In the genomic region with DNA sequence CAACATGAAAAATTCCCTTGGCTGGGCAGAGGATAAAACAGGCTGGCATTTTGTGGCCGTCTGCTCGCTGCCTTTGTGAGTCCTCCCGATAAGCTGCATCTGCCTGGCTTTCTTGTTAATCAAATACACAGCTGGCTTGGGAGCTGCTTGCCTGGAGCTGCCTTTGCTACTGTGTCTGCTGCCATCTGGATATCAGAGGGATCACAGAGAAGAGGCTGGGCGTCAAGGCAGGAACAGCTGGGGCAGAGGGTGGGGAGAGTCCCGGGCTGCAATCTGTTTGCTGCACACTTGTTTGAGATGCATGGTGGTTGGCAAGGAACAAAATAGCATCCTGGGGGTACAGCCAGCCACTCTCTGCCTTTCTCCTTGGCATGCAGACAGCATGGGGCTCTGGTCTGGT, we compare ENCODE assay signal across 1 cellular context.
TF ChIP-seq lines count a peak whose summit lies in the region.

No MANE protein-coding gene starts in this region.

TF ChIP-seq in HepG2, 621 proteins besides CTCF, POLR2A, EP300 and RAD21:
- TF ChIP-seq ZBTB3 (CRISPR knock-in tag; IDR thresholded peaks at IDR 0.05; ENCODE audit: borderline replicate concordance, low read depth) (no peak), TAF1 (CRISPR knock-in tag; IDR thresholded peaks at IDR 0.05) (no peak), FOXP1 (IDR thresholded peaks at IDR 0.05) (no peak), FOXP1 (CRISPR knock-in tag; IDR thresholded peaks at IDR 0.05) (no peak), ZNF160 (CRISPR knock-in tag; IDR thresholded peaks at IDR 0.05) (no peak), ZNF10 (CRISPR knock-in tag; IDR thresholded peaks at IDR 0.05; ENCODE audit: borderline replicate concordance, low read depth) (no peak), MXI1 (IDR thresholded peaks at IDR 0.05; ENCODE audit: borderline replicate concordance, low read depth, low read length) (no peak), SCMH1 (CRISPR knock-in tag; IDR thresholded peaks at IDR 0.05; ENCODE audit: borderline replicate concordance) (no peak), ZSCAN9 (CRISPR knock-in tag; IDR thresholded peaks at IDR 0.05; ENCODE audit: borderline replicate concordance) (no peak), POLR2AphosphoS2 (IDR thresholded peaks at IDR 0.05; ENCODE audit: low read depth, low read length) (no peak), CBX2 (IDR thresholded peaks at IDR 0.05; ENCODE audit: low read depth, low read length) (no peak), CBX2 (CRISPR knock-in tag; IDR thresholded peaks at IDR 0.05; ENCODE audit: low read depth) (no peak), ZNF619 (CRISPR knock-in tag; IDR thresholded peaks at IDR 0.05) (no peak), ZNF629 (CRISPR knock-in tag; conservative IDR thresholded peaks at IDR 0.05) (no peak), HDAC1 (CRISPR knock-in tag; IDR thresholded peaks at IDR 0.05) (no peak), SALL1 (CRISPR knock-in tag; IDR thresholded peaks at IDR 0.05) (no peak)
- TF ChIP-seq, protein P1, sequence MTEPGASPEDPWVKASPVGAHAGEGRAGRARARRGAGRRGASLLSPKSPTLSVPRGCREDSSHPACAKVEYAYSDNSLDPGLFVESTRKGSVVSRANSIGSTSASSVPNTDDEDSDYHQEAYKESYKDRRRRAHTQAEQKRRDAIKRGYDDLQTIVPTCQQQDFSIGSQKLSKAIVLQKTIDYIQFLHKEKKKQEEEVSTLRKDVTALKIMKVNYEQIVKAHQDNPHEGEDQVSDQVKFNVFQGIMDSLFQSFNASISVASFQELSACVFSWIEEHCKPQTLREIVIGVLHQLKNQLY (CRISPR knock-in tag; IDR thresholded peaks at IDR 0.05): no peak
- TF ChIP-seq, protein P2, sequence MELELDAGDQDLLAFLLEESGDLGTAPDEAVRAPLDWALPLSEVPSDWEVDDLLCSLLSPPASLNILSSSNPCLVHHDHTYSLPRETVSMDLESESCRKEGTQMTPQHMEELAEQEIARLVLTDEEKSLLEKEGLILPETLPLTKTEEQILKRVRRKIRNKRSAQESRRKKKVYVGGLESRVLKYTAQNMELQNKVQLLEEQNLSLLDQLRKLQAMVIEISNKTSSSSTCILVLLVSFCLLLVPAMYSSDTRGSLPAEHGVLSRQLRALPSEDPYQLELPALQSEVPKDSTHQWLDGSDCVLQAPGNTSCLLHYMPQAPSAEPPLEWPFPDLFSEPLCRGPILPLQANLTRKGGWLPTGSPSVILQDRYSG (CRISPR knock-in tag; IDR thresholded peaks at IDR 0.05): no peak
- TF ChIP-seq, protein P3, sequence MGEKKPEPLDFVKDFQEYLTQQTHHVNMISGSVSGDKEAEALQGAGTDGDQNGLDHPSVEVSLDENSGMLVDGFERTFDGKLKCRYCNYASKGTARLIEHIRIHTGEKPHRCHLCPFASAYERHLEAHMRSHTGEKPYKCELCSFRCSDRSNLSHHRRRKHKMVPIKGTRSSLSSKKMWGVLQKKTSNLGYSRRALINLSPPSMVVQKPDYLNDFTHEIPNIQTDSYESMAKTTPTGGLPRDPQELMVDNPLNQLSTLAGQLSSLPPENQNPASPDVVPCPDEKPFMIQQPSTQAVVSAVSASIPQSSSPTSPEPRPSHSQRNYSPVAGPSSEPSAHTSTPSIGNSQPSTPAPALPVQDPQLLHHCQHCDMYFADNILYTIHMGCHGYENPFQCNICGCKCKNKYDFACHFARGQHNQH (CRISPR knock-in tag; IDR thresholded peaks at IDR 0.05): no peak
- TF ChIP-seq, protein P4, sequence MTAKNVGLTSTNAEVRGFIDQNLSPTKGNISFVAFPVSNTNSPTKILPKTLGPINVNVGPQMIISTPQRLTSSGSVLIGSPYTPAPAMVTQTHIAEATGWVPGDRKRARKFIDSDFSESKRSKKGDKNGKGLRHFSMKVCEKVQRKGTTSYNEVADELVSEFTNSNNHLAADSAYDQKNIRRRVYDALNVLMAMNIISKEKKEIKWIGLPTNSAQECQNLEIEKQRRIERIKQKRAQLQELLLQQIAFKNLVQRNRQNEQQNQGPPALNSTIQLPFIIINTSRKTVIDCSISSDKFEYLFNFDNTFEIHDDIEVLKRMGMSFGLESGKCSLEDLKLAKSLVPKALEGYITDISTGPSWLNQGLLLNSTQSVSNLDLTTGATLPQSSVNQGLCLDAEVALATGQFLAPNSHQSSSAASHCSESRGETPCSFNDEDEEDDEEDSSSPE (CRISPR knock-in tag; IDR thresholded peaks at IDR 0.05): no peak
- TF ChIP-seq, protein P5, sequence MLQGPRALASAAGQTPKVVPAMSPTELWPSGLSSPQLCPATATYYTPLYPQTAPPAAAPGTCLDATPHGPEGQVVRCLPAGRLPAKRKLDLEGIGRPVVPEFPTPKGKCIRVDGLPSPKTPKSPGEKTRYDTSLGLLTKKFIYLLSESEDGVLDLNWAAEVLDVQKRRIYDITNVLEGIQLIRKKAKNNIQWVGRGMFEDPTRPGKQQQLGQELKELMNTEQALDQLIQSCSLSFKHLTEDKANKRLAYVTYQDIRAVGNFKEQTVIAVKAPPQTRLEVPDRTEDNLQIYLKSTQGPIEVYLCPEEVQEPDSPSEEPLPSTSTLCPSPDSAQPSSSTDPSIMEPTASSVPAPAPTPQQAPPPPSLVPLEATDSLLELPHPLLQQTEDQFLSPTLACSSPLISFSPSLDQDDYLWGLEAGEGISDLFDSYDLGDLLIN (CRISPR knock-in tag; IDR thresholded peaks at IDR 0.05; ENCODE audit: borderline replicate concordance): no peak
- TF ChIP-seq, protein P6, sequence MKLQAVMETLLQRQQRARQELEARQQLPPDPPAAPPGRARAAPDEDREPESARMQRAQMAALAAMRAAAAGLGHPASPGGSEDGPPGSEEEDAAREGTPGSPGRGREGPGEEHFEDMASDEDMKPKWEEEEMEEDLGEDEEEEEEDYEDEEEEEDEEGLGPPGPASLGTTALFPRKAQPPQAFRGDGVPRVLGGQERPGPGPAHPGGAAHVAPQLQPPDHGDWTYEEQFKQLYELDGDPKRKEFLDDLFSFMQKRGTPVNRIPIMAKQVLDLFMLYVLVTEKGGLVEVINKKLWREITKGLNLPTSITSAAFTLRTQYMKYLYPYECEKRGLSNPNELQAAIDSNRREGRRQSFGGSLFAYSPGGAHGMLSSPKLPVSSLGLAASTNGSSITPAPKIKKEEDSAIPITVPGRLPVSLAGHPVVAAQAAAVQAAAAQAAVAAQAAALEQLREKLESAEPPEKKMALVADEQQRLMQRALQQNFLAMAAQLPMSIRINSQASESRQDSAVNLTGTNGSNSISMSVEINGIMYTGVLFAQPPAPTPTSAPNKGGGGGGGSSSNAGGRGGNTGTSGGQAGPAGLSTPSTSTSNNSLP (IDR thresholded peaks at IDR 0.05; ENCODE audit: low read depth, low read length): no peak
